Comparison of ENCODE assay signal across 19 cellular contexts in the genomic region with DNA sequence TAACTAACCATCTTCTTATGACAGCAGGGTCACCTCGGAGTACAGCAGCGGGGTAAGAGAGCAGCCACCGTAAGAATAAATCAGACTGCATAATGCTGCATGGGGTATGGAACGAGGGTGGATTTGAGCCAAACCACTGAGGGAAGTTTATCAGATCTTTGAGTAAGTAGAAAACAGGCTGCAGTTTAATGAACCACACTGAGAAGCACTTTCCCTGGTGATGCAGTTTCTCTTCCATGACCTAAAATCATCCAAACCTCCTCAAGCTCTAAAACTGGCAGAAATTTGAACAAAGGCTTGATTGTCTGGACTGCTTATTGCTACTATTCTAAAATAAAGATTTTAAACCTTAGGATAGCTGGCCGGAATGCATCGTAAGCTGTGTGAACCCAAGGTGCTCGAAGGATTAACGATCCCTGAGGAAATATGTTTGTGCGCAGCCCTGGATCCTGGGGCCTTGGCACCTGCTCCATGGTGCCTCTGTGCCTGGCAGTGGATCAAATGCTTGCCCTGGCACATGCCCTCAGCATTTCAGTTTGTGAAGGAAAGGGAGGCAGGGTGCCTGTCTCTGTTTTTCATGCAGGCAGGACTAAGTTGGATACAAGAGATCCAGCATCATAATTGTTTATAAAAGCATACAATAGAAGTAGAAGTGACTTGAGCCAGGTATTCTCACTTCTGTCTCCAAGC.
DNase-seq lines count a peak whose midpoint lies in the region; ATAC-seq and TF ChIP-seq lines count a peak whose summit lies in the region.
"Had no signal": no experiment of that assay in that cellular context is flagged by ENCODE, and none has a peak within 500 bp of the region (broad histone marks: within the 10 kb centered on the region; RNA-seq: fewer than 3 reads in every experiment).

No MANE protein-coding gene starts in this region.

- TF ChIP-seq RAD21 in SK-N-SH (IDR thresholded peaks at IDR 0.05; ENCODE audit: low read length), result no peak

- no peak for TF ChIP-seq EP300 in SK-N-SH (IDR thresholded peaks at IDR 0.05; ENCODE audit: borderline replicate concordance in 1 of 2, low read depth in 1 of 2, low read length in 1 of 2)

- no peaks in the 10 kb centered on the region for H3K9me2 ChIP-seq in SK-N-SH

- no peaks in the 10 kb centered on the region for H3K36me3 ChIP-seq in SK-N-SH (replicated peaks in 1 of 2; ENCODE audit: control insufficient read depth in 1 of 2, insufficient read depth in 2 of 2, low read length in 1 of 2)
- H3K36me3 ChIP-seq in SJCRH30, result no peaks in the 10 kb centered on the region
- H3K36me3 ChIP-seq: upper lobe of left lung, WERI-Rb-1 had no signal

- peaks cover 0 to 13% of the 10 kb centered on the region in 2 experiments; a peak in 2 of 4 replicates for H3K4me1 ChIP-seq in SK-N-SH (ENCODE audit: control insufficient read depth in 1 of 2, insufficient read depth in 2 of 2, low read depth in 1 of 2, low read length in 1 of 2)
- H3K4me1 ChIP-seq in SJCRH30, result no peaks in the 10 kb centered on the region
- H3K4me1 ChIP-seq: upper lobe of left lung had no signal

- H4K20me1 ChIP-seq in SK-N-SH (ENCODE audit: insufficient read depth), result no peaks in the 10 kb centered on the region

- no peak for ATAC-seq in SK-N-SH treated with all-trans-retinoic acid at 6 μM for 48 hours
- ATAC-seq in GM18861 (IDR thresholded peaks at IDR 0.05; ENCODE audit: unreplicated experiment), result no peak
- ATAC-seq in HG02678 (IDR thresholded peaks at IDR 0.05; ENCODE audit: unreplicated experiment), result no peak
- ATAC-seq: activated CD8-positive, alpha-beta memory T cell treated with anti-CD3 and anti-CD28 coated beads, Interleukin-2, amount 10 ng/mL, durations not matched to agents 7 days and 5 days; HCT116 had no signal

- no peak for TF ChIP-seq CTCF in SK-N-SH (IDR thresholded peaks at IDR 0.05)
- TF ChIP-seq CTCF in lower leg skin (IDR thresholded peaks at IDR 0.05), result no peak

- H3K4me3 ChIP-seq in SK-N-SH (ENCODE audit: low read depth in 2 of 2, low read length in 1 of 2) (no peak overlapping the region), SJCRH30 (no peak overlapping the region), lower leg skin (ENCODE audit: low read depth, poor library complexity, severe bottlenecking) (no peak overlapping the region)
- H3K4me3 ChIP-seq: SK-N-MC, skin epidermis, upper lobe of left lung had no signal

- intact Hi-C loops in head of caudate nucleus (cut with DNase I) (no loop called here), lower leg skin (cut with DNase I; ENCODE audit: low total_unique reads) (no loop called here)

- no peaks in the 10 kb centered on the region; the same call in 1 of the 2 replicates for H3K27me3 ChIP-seq in SK-N-SH (ENCODE audit: insufficient read depth)
- no peaks in the 10 kb centered on the region for H3K27me3 ChIP-seq in SJCRH30
- H3K27me3 ChIP-seq: upper lobe of left lung had no signal

- no peak overlapping the region for H3K4me2 ChIP-seq in SK-N-SH

- no peak for TF ChIP-seq POLR2A in lower leg skin (IDR thresholded peaks at IDR 0.05)

- in situ Hi-C loops in SK-MEL-5 (cut with HindIII; ENCODE audit: low pct_unique_long_range_greater_than_20kb, low sequenced_read_pairs), result no loop called here

- no peak overlapping the region for H3K9ac ChIP-seq in SK-N-SH

- no peak overlapping the region for H2AFZ ChIP-seq in SK-N-SH (ENCODE audit: low read depth)

- peak overlapping the region in 1 of 2 experiments; percentile 65; a peak in 2 of 4 replicates for H3K27ac ChIP-seq in SK-N-SH (ENCODE audit: low read depth in 2 of 2, low read length in 1 of 2)
- H3K27ac ChIP-seq in SJCRH30, result no peak overlapping the region
- H3K27ac ChIP-seq: SK-N-MC, skin epidermis, upper lobe of left lung, WERI-Rb-1 had no signal

- H3K79me2 ChIP-seq in SK-N-SH (ENCODE audit: insufficient read depth), result no peaks in the 10 kb centered on the region

- POLR2A ChIA-PET in SK-N-SH (lab: Yijun Ruan, JAX), result no interaction called here

- H3K9me3 ChIP-seq in SK-N-SH (no peaks in the 10 kb centered on the region), SJCRH30 (replicated peaks) (no peaks in the 10 kb centered on the region)
- H3K9me3 ChIP-seq: upper lobe of left lung had no signal

- DNase-seq in SK-N-SH (peak; percentile 44), SK-MEL-5 (ENCODE audit: low read depth, low spot score) (peak; percentile 59), head of caudate nucleus (peak in 32 of 42 donors; percentile 3 to 50 (median 24)), SJCRH30 (no peak), lower leg skin (ENCODE audit: low spot score in 2 of 2) (no peak)
- DNase-seq: activated CD4-positive, alpha-beta T cell treated with anti-CD3 and anti-CD28 coated beads, Interleukin-2, amount 50 U/mL, for 1 hour; activated CD8-positive, alpha-beta memory T cell treated with anti-CD3 and anti-CD28 coated beads, Interleukin-2, amount 10 ng/mL, durations not matched to agents 7 days and 5 days; activated naive CD4-positive, alpha-beta T cell treated with anti-CD3 and anti-CD28 coated beads for 36 hours; mammary epithelial cell; NCI-H1417 treated with DMSO at 0.1 percent for 48 hours; NCI-H524 treated with DMSO at 0.1 percent for 48 hours; upper lobe of left lung; WERI-Rb-1 had no signal

- H3F3A ChIP-seq in SK-N-SH (replicated peaks; ENCODE audit: insufficient read depth), result no peaks in the 10 kb centered on the region

- WGBS in SK-N-SH (ENCODE audit: low lambda C conversion rate), result 51% methylated on average over 9 of the region's 9 CpGs
- WGBS in lower leg skin, 2 donors, result 43 to 44% methylated on average over 9 of the region's 9 CpGs

- CTCF ChIA-PET in SK-N-SH (lab: Yijun Ruan, JAX), result interaction anchor here (0.9 to 8.2 kb wide), 2 partner anchors 9 to 197 kb away, joined by 3 to 68 read pairs; no protein-coding TSS in a partner anchor

TF ChIP-seq in SK-N-SH, 30 proteins besides CTCF, POLR2A, EP300 and RAD21:
- TF ChIP-seq YY1 (IDR thresholded peaks at IDR 0.05; ENCODE audit: low read depth) (no peak), GATA2 (CRISPR knock-in tag; IDR thresholded peaks at IDR 0.05) (peak; percentile 46; the same call in 1 of the 2 replicates)
TF ChIP-seq in SK-N-SH: peak in this region for 1.

TF ChIP-seq in SK-N-SH treated with all-trans-retinoic acid at 6 μM for 48 hours, 23 proteins besides CTCF, POLR2A, EP300 and RAD21 (continues in another document):
- TF ChIP-seq ZNF8 (CRISPR knock-in tag; IDR thresholded peaks at IDR 0.05) (no peak), TOX (CRISPR knock-in tag; IDR thresholded peaks at IDR 0.05; ENCODE audit: borderline replicate concordance) (no peak), ZFP3 (CRISPR knock-in tag; IDR thresholded peaks at IDR 0.05) (no peak), ZC3H10 (CRISPR knock-in tag; IDR thresholded peaks at IDR 0.05) (no peak), ESRRG (CRISPR knock-in tag; IDR thresholded peaks at IDR 0.05) (no peak), GLIS3 (CRISPR knock-in tag; IDR thresholded peaks at IDR 0.05) (no peak), ZFP30 (CRISPR knock-in tag; IDR thresholded peaks at IDR 0.05) (no peak), PPARA (CRISPR knock-in tag; IDR thresholded peaks at IDR 0.05; ENCODE audit: borderline replicate concordance) (no peak)
- TF ChIP-seq, protein P1, sequence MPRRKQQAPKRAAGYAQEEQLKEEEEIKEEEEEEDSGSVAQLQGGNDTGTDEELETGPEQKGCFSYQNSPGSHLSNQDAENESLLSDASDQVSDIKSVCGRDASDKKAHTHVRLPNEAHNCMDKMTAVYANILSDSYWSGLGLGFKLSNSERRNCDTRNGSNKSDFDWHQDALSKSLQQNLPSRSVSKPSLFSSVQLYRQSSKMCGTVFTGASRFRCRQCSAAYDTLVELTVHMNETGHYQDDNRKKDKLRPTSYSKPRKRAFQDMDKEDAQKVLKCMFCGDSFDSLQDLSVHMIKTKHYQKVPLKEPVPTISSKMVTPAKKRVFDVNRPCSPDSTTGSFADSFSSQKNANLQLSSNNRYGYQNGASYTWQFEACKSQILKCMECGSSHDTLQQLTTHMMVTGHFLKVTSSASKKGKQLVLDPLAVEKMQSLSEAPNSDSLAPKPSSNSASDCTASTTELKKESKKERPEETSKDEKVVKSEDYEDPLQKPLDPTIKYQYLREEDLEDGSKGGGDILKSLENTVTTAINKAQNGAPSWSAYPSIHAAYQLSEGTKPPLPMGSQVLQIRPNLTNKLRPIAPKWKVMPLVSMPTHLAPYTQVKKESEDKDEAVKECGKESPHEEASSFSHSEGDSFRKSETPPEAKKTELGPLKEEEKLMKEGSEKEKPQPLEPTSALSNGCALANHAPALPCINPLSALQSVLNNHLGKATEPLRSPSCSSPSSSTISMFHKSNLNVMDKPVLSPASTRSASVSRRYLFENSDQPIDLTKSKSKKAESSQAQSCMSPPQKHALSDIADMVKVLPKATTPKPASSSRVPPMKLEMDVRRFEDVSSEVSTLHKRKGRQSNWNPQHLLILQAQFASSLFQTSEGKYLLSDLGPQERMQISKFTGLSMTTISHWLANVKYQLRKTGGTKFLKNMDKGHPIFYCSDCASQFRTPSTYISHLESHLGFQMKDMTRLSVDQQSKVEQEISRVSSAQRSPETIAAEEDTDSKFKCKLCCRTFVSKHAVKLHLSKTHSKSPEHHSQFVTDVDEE (CRISPR knock-in tag; IDR thresholded peaks at IDR 0.05), result no peak
- TF ChIP-seq, protein P2, sequence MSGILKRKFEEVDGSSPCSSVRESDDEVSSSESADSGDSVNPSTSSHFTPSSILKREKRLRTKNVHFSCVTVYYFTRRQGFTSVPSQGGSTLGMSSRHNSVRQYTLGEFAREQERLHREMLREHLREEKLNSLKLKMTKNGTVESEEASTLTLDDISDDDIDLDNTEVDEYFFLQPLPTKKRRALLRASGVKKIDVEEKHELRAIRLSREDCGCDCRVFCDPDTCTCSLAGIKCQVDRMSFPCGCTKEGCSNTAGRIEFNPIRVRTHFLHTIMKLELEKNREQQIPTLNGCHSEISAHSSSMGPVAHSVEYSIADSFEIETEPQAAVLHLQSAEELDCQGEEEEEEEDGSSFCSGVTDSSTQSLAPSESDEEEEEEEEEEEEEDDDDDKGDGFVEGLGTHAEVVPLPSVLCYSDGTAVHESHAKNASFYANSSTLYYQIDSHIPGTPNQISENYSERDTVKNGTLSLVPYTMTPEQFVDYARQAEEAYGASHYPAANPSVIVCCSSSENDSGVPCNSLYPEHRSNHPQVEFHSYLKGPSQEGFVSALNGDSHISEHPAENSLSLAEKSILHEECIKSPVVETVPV (CRISPR knock-in tag; IDR thresholded peaks at IDR 0.05), result no peak

Comparison
In these comparisons a context has a peak if more than half of its experiments do, and no peak if none do; other contexts are left out.
1. DNase-seq: peak in SK-N-SH (single experiment), SK-MEL-5 (single experiment) and head of caudate nucleus (32 of 42); none in SJCRH30 (0 of 2) and lower leg skin (0 of 2).